Comparison of ENCODE assay signal across 29 cellular contexts in the genomic region with DNA sequence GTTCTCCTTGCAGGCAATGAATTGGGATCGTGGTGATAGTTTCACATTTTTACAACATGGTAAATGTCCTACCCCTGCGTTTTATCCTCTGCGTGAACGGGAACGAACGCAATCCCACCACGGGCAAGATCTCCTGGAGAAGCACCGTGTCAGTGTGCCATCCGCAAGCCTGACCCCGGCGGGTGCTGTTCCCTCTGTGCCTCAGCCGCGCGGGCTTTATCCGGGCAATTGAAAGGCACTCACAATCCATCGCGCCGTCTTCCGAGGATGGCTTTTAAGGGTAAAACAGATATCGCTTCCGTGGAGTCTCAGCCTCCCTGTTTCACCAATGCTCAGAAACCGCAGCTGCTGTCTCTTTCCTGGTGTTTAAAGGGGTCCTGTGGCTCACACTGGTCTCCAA.
"Had no signal": no experiment of that assay in that cellular context is flagged by ENCODE, and none has a peak within 500 bp of the region (broad histone marks: within the 10 kb centered on the region; RNA-seq: fewer than 3 reads in every experiment).

No MANE protein-coding gene starts in this region.

- H3K4me1 ChIP-seq: parathyroid adenoma, psoas muscle, suprapubic skin, testis, tibial artery, transverse colon, upper lobe of right lung, uterus had no signal

- H3K4me1 Mint-ChIP-seq: nephron progenitor cell; neural crest cell; stimulated activated naive CD8-positive, alpha-beta T cell treated with anti-CD3 and anti-CD28 coated beads, Interleukin-15, amount 100 ng/mL, for 72 hours had no signal

- H3K4me2 ChIP-seq: smooth muscle cell had no signal

- H3K27ac ChIP-seq: ovary, parathyroid adenoma, psoas muscle, skin epidermis, spleen, suprapubic skin, testis, tibial artery, transverse colon, upper lobe of right lung, uterus had no signal

- H3K4me3 ChIP-seq: ovary, psoas muscle, skin epidermis, smooth muscle cell, spleen, suprapubic skin, testis, tibial artery, transverse colon, upper lobe of right lung, uterus had no signal

- H3K27ac Mint-ChIP-seq: naive thymus-derived CD8-positive, alpha-beta T cell; natural killer cell treated with Interleukin-12 subunit alpha and Interleukin-12 subunit beta and Interleukin-15 and Interleukin-18, amount 100 ng/mL, for 72 hours; nephron progenitor cell; progenitor cell of endocrine pancreas; stimulated activated memory B cell treated with anti-CD40 and anti-IgM and Interleukin-4, amounts not matched to agents 10 μg/mL and 1 μg/mL and 100 μg/mL, for 72 hours; stimulated activated naive CD8-positive, alpha-beta T cell treated with anti-CD3 and anti-CD28 coated beads, Interleukin-15, amount 100 ng/mL, for 72 hours; type B pancreatic cell had no signal

- H2AFZ ChIP-seq: parathyroid adenoma had no signal

- H3K9me3 Mint-ChIP-seq: naive thymus-derived CD8-positive, alpha-beta T cell; natural killer cell treated with Interleukin-12 subunit alpha and Interleukin-12 subunit beta and Interleukin-15 and Interleukin-18, amount 100 ng/mL, for 72 hours; nephron progenitor cell; neural crest cell; stimulated activated naive CD8-positive, alpha-beta T cell treated with anti-CD3 and anti-CD28 coated beads, Interleukin-15, amount 100 ng/mL, for 72 hours; type B pancreatic cell had no signal

- H3K27me3 Mint-ChIP-seq: stimulated activated naive CD8-positive, alpha-beta T cell treated with anti-CD3 and anti-CD28 coated beads, Interleukin-15, amount 100 ng/mL, for 72 hours had no signal

- H3K9me3 ChIP-seq: ovary, psoas muscle, spleen, suprapubic skin, testis, tibial artery, transverse colon, upper lobe of right lung, uterus had no signal

- DNase-seq: naive thymus-derived CD8-positive, alpha-beta T cell; nephron progenitor cell; occipital lobe; ovary; spleen; stimulated activated CD4-positive, alpha-beta T cell treated with anti-CD3 and anti-CD28 coated beads, Interleukin-12 subunit alpha, Interleukin-12 subunit beta, amount 100 ng/mL, for 4 hours; stimulated activated CD4-positive, alpha-beta T cell treated with anti-CD3 and anti-CD28 coated beads, Interleukin-1b, Interleukin-23, amount 100 ng/mL, for 48 hours; stimulated activated CD4-positive, alpha-beta T cell treated with anti-CD3 and anti-CD28 coated beads, Interleukin-4, amount 100 ng/mL, for 1 hour; stimulated activated CD4-positive, alpha-beta T cell treated with anti-CD3 and anti-CD28 coated beads, Interleukin-4, amount 100 ng/mL, for 4 hours; stimulated activated CD8-positive, alpha-beta memory T cell treated with anti-CD3 and anti-CD28 coated beads, Interleukin-4, amount 100 ng/mL, for 48 hours; stimulated activated naive CD4-positive, alpha-beta T cell; stimulated activated naive CD8-positive, alpha-beta T cell treated with anti-CD3 and anti-CD28 coated beads, Interleukin-15, amount 100 ng/mL, for 72 hours; stimulated activated naive CD8-positive, alpha-beta T cell treated with anti-CD3 and anti-CD28 coated beads, Interleukin-15, Interleukin-2, amounts not matched to agents 100 U/mL and 50 U/mL, for 24 hours; substantia nigra; testis; tibial artery; transverse colon; upper lobe of right lung; uterus had no signal

- H3K9ac ChIP-seq: parathyroid adenoma had no signal

- H3K36me3 Mint-ChIP-seq: naive thymus-derived CD8-positive, alpha-beta T cell; natural killer cell treated with Interleukin-12 subunit alpha and Interleukin-12 subunit beta and Interleukin-15 and Interleukin-18, amount 100 ng/mL, for 72 hours; stimulated activated memory B cell treated with anti-CD40 and anti-IgM and Interleukin-4, amounts not matched to agents 10 μg/mL and 1 μg/mL and 100 μg/mL, for 72 hours; type B pancreatic cell had no signal

- H3K4me3 Mint-ChIP-seq: naive thymus-derived CD8-positive, alpha-beta T cell; natural killer cell treated with Interleukin-12 subunit alpha and Interleukin-12 subunit beta and Interleukin-15 and Interleukin-18, amount 100 ng/mL, for 72 hours; nephron progenitor cell; neural crest cell; stimulated activated memory B cell treated with anti-CD40 and anti-IgM and Interleukin-4, amounts not matched to agents 10 μg/mL and 1 μg/mL and 100 μg/mL, for 72 hours; stimulated activated naive CD8-positive, alpha-beta T cell treated with anti-CD3 and anti-CD28 coated beads, Interleukin-15, amount 100 ng/mL, for 72 hours; type B pancreatic cell had no signal

- H3K36me3 ChIP-seq: ovary, spleen, suprapubic skin, tibial artery, transverse colon, upper lobe of right lung, uterus had no signal

- H3K27me3 ChIP-seq: ovary, testis, tibial artery, transverse colon, uterus had no signal
